2 cellular contexts compared by ENCODE assay signal in the genomic region with DNA sequence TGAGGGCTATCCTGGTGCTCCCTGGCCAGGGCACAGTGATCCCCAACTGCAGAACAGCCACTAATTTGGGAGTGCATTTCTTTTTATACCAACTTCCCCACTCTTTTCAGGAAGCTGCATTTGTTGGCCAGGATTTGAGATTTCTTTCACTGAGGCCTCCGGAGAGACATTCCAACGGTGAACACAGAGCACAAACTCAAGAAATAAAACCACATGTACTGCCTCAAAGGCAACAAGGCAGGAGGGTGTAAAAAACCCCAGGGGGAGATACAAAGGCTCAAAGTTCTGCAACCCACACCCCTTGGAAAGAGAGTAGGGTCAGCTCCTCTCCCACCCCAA.
TF ChIP-seq lines count a peak whose summit lies in the region.

No MANE protein-coding gene starts in this region.

TF ChIP-seq in IMR-90, 13 proteins besides CTCF, POLR2A, EP300 and RAD21:
- TF ChIP-seq, protein P1, sequence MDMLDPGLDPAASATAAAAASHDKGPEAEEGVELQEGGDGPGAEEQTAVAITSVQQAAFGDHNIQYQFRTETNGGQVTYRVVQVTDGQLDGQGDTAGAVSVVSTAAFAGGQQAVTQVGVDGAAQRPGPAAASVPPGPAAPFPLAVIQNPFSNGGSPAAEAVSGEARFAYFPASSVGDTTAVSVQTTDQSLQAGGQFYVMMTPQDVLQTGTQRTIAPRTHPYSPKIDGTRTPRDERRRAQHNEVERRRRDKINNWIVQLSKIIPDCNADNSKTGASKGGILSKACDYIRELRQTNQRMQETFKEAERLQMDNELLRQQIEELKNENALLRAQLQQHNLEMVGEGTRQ (IDR thresholded peaks at IDR 0.05; ENCODE audit: low read depth, low read length): no peak
- TF ChIP-seq MAZ (IDR thresholded peaks at IDR 0.05; ENCODE audit: borderline replicate concordance, low read depth, low read length): no peak
- TF ChIP-seq BHLHE40 (IDR thresholded peaks at IDR 0.05; ENCODE audit: low read depth, low read length): no peak
- TF ChIP-seq NFE2L2 (IDR thresholded peaks at IDR 0.05; ENCODE audit: low read depth, low read length): no peak
- no peak for TF ChIP-seq CHD1 (IDR thresholded peaks at IDR 0.05; ENCODE audit: low read depth, low read length)

TF ChIP-seq in GM12891, 5 proteins besides CTCF, POLR2A, EP300 and RAD21:
- TF ChIP-seq TAF1 (IDR thresholded peaks at IDR 0.05; ENCODE audit: low read depth, low read length) (no peak), POU2F2 (IDR thresholded peaks at IDR 0.05; ENCODE audit: low read depth, low read length) (no peak), SPI1 (IDR thresholded peaks at IDR 0.05; ENCODE audit: low read depth, low read length) (no peak), POLR2AphosphoS5 (IDR thresholded peaks at IDR 0.05; ENCODE audit: low read depth, low read length) (no peak), PAX5 (IDR thresholded peaks at IDR 0.05; ENCODE audit: insufficient read depth, low read length, severe bottlenecking) (no peak)
